25 cellular contexts compared by ENCODE assay signal in the genomic region with DNA sequence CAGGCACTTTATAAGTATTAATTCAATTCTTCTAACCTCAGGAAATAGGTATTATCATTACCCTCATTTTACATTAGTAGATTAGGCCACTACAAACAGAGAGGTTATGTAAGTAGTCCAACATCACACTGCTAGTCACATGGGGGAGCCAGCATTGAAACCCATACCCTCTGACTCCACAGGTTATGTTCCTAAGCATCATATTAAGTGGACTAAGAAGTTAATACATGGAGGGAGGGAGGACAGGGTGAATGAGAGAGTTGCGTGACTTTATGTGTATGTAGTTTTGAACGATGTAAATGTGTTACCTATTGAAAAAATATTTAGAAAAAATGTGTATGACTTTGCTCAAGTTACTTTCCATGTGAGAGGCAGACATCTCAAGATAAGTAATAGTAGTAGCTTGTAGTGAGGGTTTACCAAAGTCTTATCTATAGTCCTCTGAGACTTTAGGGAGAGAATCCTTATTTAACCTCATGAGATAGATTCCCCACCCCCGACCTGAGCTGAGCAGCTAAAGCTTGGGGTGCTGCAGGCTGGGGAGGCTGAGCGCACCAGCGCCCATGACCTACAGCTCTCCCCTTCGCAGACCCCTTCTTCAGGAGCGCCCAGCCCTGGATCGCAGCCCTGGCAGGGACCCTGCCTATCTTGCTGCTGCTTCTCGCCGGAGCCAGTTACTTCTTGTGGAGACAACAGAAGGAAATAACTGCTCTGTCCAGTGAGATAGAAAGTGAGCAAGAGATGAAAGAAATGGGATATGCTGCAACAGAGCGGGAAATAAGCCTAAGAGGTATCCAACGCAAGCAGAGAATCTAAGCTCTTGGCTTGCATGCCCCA. TPM values are rescaled to one million over a fixed set of nuclear protein-coding genes. Genes with fewer than 3 reads are reported as not detected.
A peak's percentile ranks its signal among the peaks of the same experiment; 100 is the strongest.
DNase-seq lines count a peak whose midpoint lies in the region; ATAC-seq and TF ChIP-seq lines count a peak whose summit lies in the region.
"Had no signal": no experiment of that assay in that cellular context is flagged by ENCODE, and none has a peak within 500 bp of the region (broad histone marks: within the 10 kb centered on the region; RNA-seq: fewer than 3 reads in every experiment).

No MANE protein-coding gene starts in this region.

- ATAC-seq in natural killer cell (no peak), HG03521 (IDR thresholded peaks at IDR 0.05; ENCODE audit: unreplicated experiment) (no peak)
- ATAC-seq in natural killer cell treated with Interleukin-12 subunit alpha and Interleukin-12 subunit beta and Interleukin-15 and Interleukin-18, amount 100 ng/mL, for 72 hours, result no peak
- no peak for ATAC-seq in central memory CD8-positive, alpha-beta T cell (replicated peaks; ENCODE audit: extremely low read depth, poor library complexity, severe bottlenecking)
- ATAC-seq in stimulated activated effector memory CD8-positive, alpha-beta T cell treated with anti-CD3 and anti-CD28 coated beads, Interleukin-12 subunit alpha, Interleukin-12 subunit beta, amount 100 ng/mL, for 72 hours, result no peak
- ATAC-seq: PC-3, Right ventricle myocardium inferior had no signal

- H3K27ac ChIP-seq in CD8-positive, alpha-beta memory T cell (ENCODE audit: low read depth, low read length), result peak overlapping the region; percentile 6
- H3K27ac ChIP-seq: C4-2B, SJCRH30 had no signal

- peaks cover 51% of the 10 kb centered on the region for H3K4me1 ChIP-seq in CD8-positive, alpha-beta memory T cell (ENCODE audit: insufficient read depth, low read length)
- H3K4me1 ChIP-seq: SJCRH30 had no signal

- POLR2A ChIA-PET in CD8-positive, alpha-beta memory T cell (lab: Charles Lee), result no interaction called here

- no peak overlapping the region for H3K4me3 Mint-ChIP-seq in natural killer cell
- no peak overlapping the region for H3K4me3 Mint-ChIP-seq in natural killer cell treated with Interleukin-12 subunit alpha and Interleukin-12 subunit beta and Interleukin-15 and Interleukin-18, amount 100 ng/mL, for 72 hours
- no peak overlapping the region for H3K4me3 Mint-ChIP-seq in CD8-positive, alpha-beta memory T cell
- no peak overlapping the region for H3K4me3 Mint-ChIP-seq in central memory CD8-positive, alpha-beta T cell
- no peak overlapping the region for H3K4me3 Mint-ChIP-seq in stimulated activated effector memory CD8-positive, alpha-beta T cell treated with anti-CD3 and anti-CD28 coated beads, Interleukin-12 subunit alpha, Interleukin-12 subunit beta, amount 100 ng/mL, for 72 hours
- H3K4me3 Mint-ChIP-seq: B cell had no signal

- CTCF ChIA-PET in CD8-positive, alpha-beta memory T cell (lab: Charles Lee), result no interaction called here

- H3K27me3 ChIP-seq in CD8-positive, alpha-beta memory T cell (ENCODE audit: insufficient read depth, low read length, poor library complexity, severe bottlenecking), result no peaks in the 10 kb centered on the region
- H3K27me3 ChIP-seq: SJCRH30 had no signal

- H3K9me3 ChIP-seq in CD8-positive, alpha-beta memory T cell (ENCODE audit: low read length), result no peaks in the 10 kb centered on the region
- H3K9me3 ChIP-seq: SJCRH30 had no signal

- peaks cover 64% of the 10 kb centered on the region for H3K36me3 ChIP-seq in CD8-positive, alpha-beta memory T cell (ENCODE audit: insufficient read depth, low read length)
- H3K36me3 ChIP-seq: SJCRH30 had no signal

- no peak for DNase-seq in natural killer cell
- DNase-seq in natural killer cell treated with Interleukin-12 subunit alpha and Interleukin-12 subunit beta and Interleukin-15 and Interleukin-18, amount 100 ng/mL, for 72 hours (ENCODE audit: low spot score), result no peak
- no peak for DNase-seq in CD8-positive, alpha-beta memory T cell
- DNase-seq in central memory CD8-positive, alpha-beta T cell (ENCODE audit: low spot score in 2 of 2), result no peak
- no peak for DNase-seq in stimulated activated effector memory CD8-positive, alpha-beta T cell treated with anti-CD3 and anti-CD28 coated beads, Interleukin-12 subunit alpha, Interleukin-12 subunit beta, amount 100 ng/mL, for 72 hours (ENCODE audit: low spot score in 2 of 2)
- no peak for DNase-seq in stimulated activated CD4-positive, alpha-beta T cell treated with anti-CD3 and anti-CD28 coated beads, Interleukin-1b, Interleukin-23, amount 100 ng/mL, for 48 hours
- no peak for DNase-seq in cardiac septum (ENCODE audit: low spot score)
- DNase-seq: COR-L47; DMS53; H7; KBM-7; MV-4-11; NCI-H1105 treated with DMSO at 0.1 percent for 48 hours; NCI-H146; NCI-H2029; NCI-H446 treated with DMSO at 0.1 percent for 48 hours; NCI-H526; NCI-H82; NK-92 treated with Interleukin-12 subunit alpha and Interleukin-12 subunit beta, amount 100 ng/mL, for 24 hours; PC-3; SJCRH30 had no signal

- H3K4me1 Mint-ChIP-seq in natural killer cell, result peaks cover 56 to 75% of the 10 kb centered on the region in 2 donors
- peaks cover 37 to 55% of the 10 kb centered on the region in 2 donors for H3K4me1 Mint-ChIP-seq in natural killer cell treated with Interleukin-12 subunit alpha and Interleukin-12 subunit beta and Interleukin-15 and Interleukin-18, amount 100 ng/mL, for 72 hours (ENCODE audit: low read depth in 2 of 2)
- peaks cover 58 to 81% (median 74%) of the 10 kb centered on the region in 3 donors for H3K4me1 Mint-ChIP-seq in CD8-positive, alpha-beta memory T cell
- peaks cover 72% of the 10 kb centered on the region for H3K4me1 Mint-ChIP-seq in central memory CD8-positive, alpha-beta T cell
- peaks cover 13% of the 10 kb centered on the region for H3K4me1 Mint-ChIP-seq in stimulated activated effector memory CD8-positive, alpha-beta T cell treated with anti-CD3 and anti-CD28 coated beads, Interleukin-12 subunit alpha, Interleukin-12 subunit beta, amount 100 ng/mL, for 72 hours

- intact Hi-C loops in natural killer cell (cut with micrococcal nuclease), result no loop called here
- intact Hi-C loops in cardiac septum (cut with DNase I), result no loop called here

- H3K9me3 Mint-ChIP-seq in natural killer cell, result no peaks in the 10 kb centered on the region
- H3K9me3 Mint-ChIP-seq in natural killer cell treated with Interleukin-12 subunit alpha and Interleukin-12 subunit beta and Interleukin-15 and Interleukin-18, amount 100 ng/mL, for 72 hours, result no peaks in the 10 kb centered on the region
- no peaks in the 10 kb centered on the region for H3K9me3 Mint-ChIP-seq in CD8-positive, alpha-beta memory T cell
- H3K9me3 Mint-ChIP-seq in central memory CD8-positive, alpha-beta T cell, result no peaks in the 10 kb centered on the region
- no peaks in the 10 kb centered on the region for H3K9me3 Mint-ChIP-seq in stimulated activated effector memory CD8-positive, alpha-beta T cell treated with anti-CD3 and anti-CD28 coated beads, Interleukin-12 subunit alpha, Interleukin-12 subunit beta, amount 100 ng/mL, for 72 hours

- peak overlapping the region; percentile 83 to 86 for H3K27ac Mint-ChIP-seq in natural killer cell
- peak overlapping the region in 1 of 2 donors; percentile 75 for H3K27ac Mint-ChIP-seq in natural killer cell treated with Interleukin-12 subunit alpha and Interleukin-12 subunit beta and Interleukin-15 and Interleukin-18, amount 100 ng/mL, for 72 hours
- H3K27ac Mint-ChIP-seq in CD8-positive, alpha-beta memory T cell, result peak overlapping the region in 7 of 8 donors; percentile 52 to 98 (median 79)
- H3K27ac Mint-ChIP-seq in central memory CD8-positive, alpha-beta T cell (ENCODE audit: low read depth), result peak overlapping the region; percentile 75
- H3K27ac Mint-ChIP-seq in stimulated activated effector memory CD8-positive, alpha-beta T cell treated with anti-CD3 and anti-CD28 coated beads, Interleukin-12 subunit alpha, Interleukin-12 subunit beta, amount 100 ng/mL, for 72 hours, result peak overlapping the region; percentile 7
- H3K27ac Mint-ChIP-seq: B cell had no signal

- H3K27me3 Mint-ChIP-seq in natural killer cell (ENCODE audit: low read depth in 2 of 2), result no peaks in the 10 kb centered on the region
- no peaks in the 10 kb centered on the region for H3K27me3 Mint-ChIP-seq in natural killer cell treated with Interleukin-12 subunit alpha and Interleukin-12 subunit beta and Interleukin-15 and Interleukin-18, amount 100 ng/mL, for 72 hours
- H3K27me3 Mint-ChIP-seq in CD8-positive, alpha-beta memory T cell, result no peaks in the 10 kb centered on the region
- no peaks in the 10 kb centered on the region for H3K27me3 Mint-ChIP-seq in central memory CD8-positive, alpha-beta T cell
- H3K27me3 Mint-ChIP-seq: B cell had no signal

- H3K36me3 Mint-ChIP-seq in natural killer cell, result peaks cover 31% of the 10 kb centered on the region
- peaks cover 40% of the 10 kb centered on the region for H3K36me3 Mint-ChIP-seq in natural killer cell treated with Interleukin-12 subunit alpha and Interleukin-12 subunit beta and Interleukin-15 and Interleukin-18, amount 100 ng/mL, for 72 hours
- peaks cover 0 to 84% (median 25%) of the 10 kb centered on the region in 3 donors for H3K36me3 Mint-ChIP-seq in CD8-positive, alpha-beta memory T cell
- peaks cover 69% of the 10 kb centered on the region for H3K36me3 Mint-ChIP-seq in central memory CD8-positive, alpha-beta T cell (ENCODE audit: insufficient read depth)
- peaks cover 60% of the 10 kb centered on the region for H3K36me3 Mint-ChIP-seq in stimulated activated effector memory CD8-positive, alpha-beta T cell treated with anti-CD3 and anti-CD28 coated beads, Interleukin-12 subunit alpha, Interleukin-12 subunit beta, amount 100 ng/mL, for 72 hours

- TF ChIP-seq CTCF in natural killer cell (IDR thresholded peaks at IDR 0.05), result no peak

- H3K4me3 ChIP-seq in CD8-positive, alpha-beta memory T cell (ENCODE audit: low read length), result no peak overlapping the region
- H3K4me3 ChIP-seq: SJCRH30 had no signal

RNA-seq across cellular contexts. Expression of a gene that starts 7.5 kb away (rescaled TPM):
- total RNA-seq in natural killer cell, result 100 to 1,000 TPM; 174 to 260 (median 211) TPM
- total RNA-seq in natural killer cell treated with Interleukin-12 subunit alpha and Interleukin-12 subunit beta and Interleukin-15 and Interleukin-18, amount 100 ng/mL, for 72 hours, result 100 to 1,000 TPM; 107 to 133 TPM
- 10 to 100 TPM; 36.4 to 38.7 TPM for total RNA-seq in CD8-positive, alpha-beta memory T cell
- polyA plus RNA-seq in CD8-positive, alpha-beta memory T cell, result 174 TPM
- total RNA-seq in cardiac septum, result 9.2 TPM

RNA-seq across cellular contexts. Expression of a gene that starts 10.4 kb away (rescaled TPM):
- 100 to 1,000 TPM in 1 of 3 donors, 10 to 100 TPM in 2; 72.2 to 104 (median 76.1) TPM for total RNA-seq in natural killer cell
- 10 to 100 TPM; 24.6 to 31.8 TPM for total RNA-seq in natural killer cell treated with Interleukin-12 subunit alpha and Interleukin-12 subunit beta and Interleukin-15 and Interleukin-18, amount 100 ng/mL, for 72 hours
- total RNA-seq in CD8-positive, alpha-beta memory T cell, result 10 to 100 TPM; 18.0 to 19.0 TPM
- polyA plus RNA-seq in CD8-positive, alpha-beta memory T cell, result 6.8 TPM
- 2.8 TPM for total RNA-seq in cardiac septum

RNA-seq across cellular contexts. Expression of a gene that starts 29.5 kb away (rescaled TPM):
- 100 to 1,000 TPM; 285 to 373 (median 348) TPM for total RNA-seq in natural killer cell
- total RNA-seq in natural killer cell treated with Interleukin-12 subunit alpha and Interleukin-12 subunit beta and Interleukin-15 and Interleukin-18, amount 100 ng/mL, for 72 hours, result 10 to 100 TPM; 53.6 to 80.6 TPM
- total RNA-seq in CD8-positive, alpha-beta memory T cell, result 10 to 100 TPM; 30.8 to 31.5 TPM
- 85.0 TPM for polyA plus RNA-seq in CD8-positive, alpha-beta memory T cell
- total RNA-seq in cardiac septum, result 7.4 TPM
